In genomic region chr5:52304816-52305215, GRCh38 we compare ENCODE assay signal across 8 cellular contexts.
DNase-seq lines count a peak whose midpoint lies in the region; ATAC-seq and TF ChIP-seq lines count a peak whose summit lies in the region.
"Not testable (repeated sequence)": the region's sequence is repeated elsewhere in the genome, so short reads cannot be mapped to it uniquely, and the experiment has no call there.

No MANE protein-coding gene starts in this region.

- H3K4me1 Mint-ChIP-seq in GM23338; activated naive CD8-positive, alpha-beta T cell treated with anti-CD3 and anti-CD28 coated beads, Interleukin-2, amount 50 U/mL, for 24 hours: not testable (repeated sequence)

- peaks cover 48% of the 10 kb centered on the region for H3K9me3 Mint-ChIP-seq in GM23338
- peaks cover 21% of the 10 kb centered on the region for H3K9me3 Mint-ChIP-seq in activated naive CD8-positive, alpha-beta T cell treated with anti-CD3 and anti-CD28 coated beads, Interleukin-2, amount 50 U/mL, for 24 hours

- not testable (repeated sequence) for H2AFZ ChIP-seq in GM23338

- not testable (repeated sequence) for H3K4me3 ChIP-seq in BE2C (ENCODE audit: low read depth, low read length); GM23338; WERI-Rb-1 (ENCODE audit: low read depth, low read length)

- H3K36me3 ChIP-seq in BE2C; GM23338 (ENCODE audit: insufficient read depth); WERI-Rb-1: not testable (repeated sequence)

- not testable (repeated sequence) for ATAC-seq in GM23338; activated naive CD8-positive, alpha-beta T cell treated with anti-CD3 and anti-CD28 coated beads, Interleukin-2, amount 50 U/mL, for 24 hours; stimulated activated naive CD8-positive, alpha-beta T cell treated with anti-CD3 and anti-CD28 coated beads, Interleukin-15, Interleukin-2, amounts not matched to agents 100 U/mL and 50 U/mL, for 24 hours

- H4K20me1 ChIP-seq in GM23338 (replicated peaks; ENCODE audit: insufficient read depth) = not testable (repeated sequence)

- DNase-seq in BE2C (peak; percentile 14), GM23338 (ENCODE audit: low spot score) (peak; percentile 33), NCI-H2227 (lab: John Stamatoyannopoulos, UW; ENCODE audit: unreplicated experiment) (peak; percentile 1), WERI-Rb-1 (peak; percentile 11), erythroblast (lab: John Stamatoyannopoulos, UW) (peak; percentile 0 to 5), myocyte (ENCODE audit: low read depth) (peak; percentile 0)
- DNase-seq in activated naive CD8-positive, alpha-beta T cell treated with anti-CD3 and anti-CD28 coated beads, Interleukin-2, amount 50 U/mL, for 24 hours = peak; percentile 5
- peak; percentile 12 for DNase-seq in stimulated activated naive CD8-positive, alpha-beta T cell treated with anti-CD3 and anti-CD28 coated beads, Interleukin-15, Interleukin-2, amounts not matched to agents 100 U/mL and 50 U/mL, for 24 hours

- H3K27ac Mint-ChIP-seq in GM23338; activated naive CD8-positive, alpha-beta T cell treated with anti-CD3 and anti-CD28 coated beads, Interleukin-2, amount 50 U/mL, for 24 hours: not testable (repeated sequence)

- not testable (repeated sequence) for H3K27me3 Mint-ChIP-seq in GM23338 (ENCODE audit: insufficient read depth, low read depth, poor library complexity); activated naive CD8-positive, alpha-beta T cell treated with anti-CD3 and anti-CD28 coated beads, Interleukin-2, amount 50 U/mL, for 24 hours

- peaks cover 32% of the 10 kb centered on the region for H3K36me3 Mint-ChIP-seq in GM23338 (ENCODE audit: low read depth)
- H3K36me3 Mint-ChIP-seq in activated naive CD8-positive, alpha-beta T cell treated with anti-CD3 and anti-CD28 coated beads, Interleukin-2, amount 50 U/mL, for 24 hours (ENCODE audit: low read depth) = not testable (repeated sequence)

- H3K27ac ChIP-seq in GM23338 (ENCODE audit: low read depth); WERI-Rb-1: not testable (repeated sequence)

- H3K4me1 ChIP-seq in BE2C; GM23338 (ENCODE audit: insufficient read depth): not testable (repeated sequence)

- not testable (repeated sequence) for H3K4me2 ChIP-seq in GM23338

- not testable (repeated sequence) for TF ChIP-seq CTCF in BE2C (IDR thresholded peaks at IDR 0.05; ENCODE audit: low read depth, low read length); GM23338 (conservative IDR thresholded peaks at IDR 0.05; ENCODE audit: low read depth in 2 of 2); WERI-Rb-1 (IDR thresholded peaks at IDR 0.05; ENCODE audit: low read depth, low read length)

- not testable (repeated sequence) for TF ChIP-seq POLR2A in erythroblast (IDR thresholded peaks at IDR 0.05; ENCODE audit: low read length)

- not testable (repeated sequence) for H3K27me3 ChIP-seq in BE2C; GM23338 (ENCODE audit: insufficient read depth); WERI-Rb-1 (ENCODE audit: insufficient read depth, low read depth, severe bottlenecking)

- not testable (repeated sequence) for H3F3A ChIP-seq in GM23338 (replicated peaks; ENCODE audit: low read depth)

- H3K9me2 ChIP-seq in GM23338 (ENCODE audit: insufficient read depth) = not testable (repeated sequence)

- H3K9me3 ChIP-seq in BE2C (peaks cover 10% of the 10 kb centered on the region), WERI-Rb-1 (ENCODE audit: severe bottlenecking) (peaks cover 11% of the 10 kb centered on the region)

- not testable (repeated sequence) for H3K4me3 Mint-ChIP-seq in GM23338; activated naive CD8-positive, alpha-beta T cell treated with anti-CD3 and anti-CD28 coated beads, Interleukin-2, amount 50 U/mL, for 24 hours

- not testable (repeated sequence) for H3K79me2 ChIP-seq in GM23338 (replicated peaks; ENCODE audit: insufficient read depth)
